ENCODE assay signal across 8 cellular contexts in the genomic region with DNA sequence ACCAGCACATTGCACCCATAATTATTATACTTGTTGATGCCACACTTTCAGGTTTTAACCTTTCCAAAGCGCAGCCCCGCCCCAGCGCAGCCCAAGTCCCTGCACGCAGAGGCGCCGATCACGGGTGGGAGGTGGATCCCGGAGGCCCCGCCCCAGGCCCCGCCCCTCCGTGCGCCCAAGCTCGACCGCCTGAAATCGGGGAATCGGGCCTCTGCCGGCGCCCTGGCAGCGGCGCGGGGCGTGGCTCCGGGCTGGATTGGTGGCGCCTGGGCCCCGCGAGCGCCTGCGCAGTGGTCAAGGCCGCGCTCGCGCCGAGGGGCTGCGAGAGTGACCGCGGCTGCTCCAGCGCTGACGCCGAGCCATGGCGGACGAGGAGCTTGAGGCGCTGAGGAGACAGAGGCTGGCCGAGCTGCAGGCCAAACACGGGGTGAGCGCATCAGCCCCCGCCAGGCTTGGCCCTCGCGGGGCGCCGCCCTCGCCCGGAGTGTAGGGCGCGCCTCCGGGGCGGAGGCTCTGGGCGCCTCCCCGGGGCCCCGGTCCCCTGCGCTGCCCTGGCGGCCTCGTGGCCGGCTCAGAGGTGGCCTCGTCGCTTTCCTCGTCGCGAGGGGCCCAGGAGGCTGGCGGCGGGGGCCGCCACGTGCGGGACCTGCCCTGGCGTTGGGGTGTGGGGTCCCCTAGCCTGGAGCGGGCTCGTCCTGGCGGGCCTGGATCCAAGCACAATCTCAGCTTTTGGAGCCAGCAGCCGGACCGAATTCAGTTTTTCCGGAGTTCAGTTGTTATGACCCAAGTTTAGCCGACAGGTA. TPM values are rescaled to one million over a fixed set of nuclear protein-coding genes. Genes with fewer than 3 reads are reported as not detected.
DNase-seq lines count a peak whose midpoint lies in the region; ATAC-seq and TF ChIP-seq lines count a peak whose summit lies in the region.

A gene with protein sequence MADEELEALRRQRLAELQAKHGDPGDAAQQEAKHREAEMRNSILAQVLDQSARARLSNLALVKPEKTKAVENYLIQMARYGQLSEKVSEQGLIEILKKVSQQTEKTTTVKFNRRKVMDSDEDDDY (plus strand): TSS at position 290 of the 803 bp plus-strand sequence. CDS start 72 bp downstream, at position 362.

- TF ChIP-seq CTCF in activated B cell treated with CpG ODN at 0.5 μM for 24 hours (IDR thresholded peaks at IDR 0.05) (no peak), cardiac fibroblast (IDR thresholded peaks at IDR 0.05; ENCODE audit: low read depth, low read length) (no peak), smooth muscle cell (IDR thresholded peaks at IDR 0.05; ENCODE audit: borderline replicate concordance, insufficient read depth, poor library complexity, severe bottlenecking) (no peak)

- peak; percentile 95 for ATAC-seq in HG03175 (IDR thresholded peaks at IDR 0.05; ENCODE audit: unreplicated experiment)
- peak; percentile 95 for ATAC-seq in activated B cell treated with CpG ODN at 0.5 μM for 24 hours (ENCODE audit: low read depth)

- no peaks in the 10 kb centered on the region for H3K9me3 Mint-ChIP-seq in activated B cell treated with CpG ODN at 0.5 μM for 24 hours

- CTCF ChIA-PET in activated B cell treated with CpG ODN at 0.5 μM for 24 hours (lab: Charles Lee): interaction anchor here (2.2 kb wide), 1 partner anchor 17 kb away, joined by 5 read pairs; no protein-coding TSS in a partner anchor

- peak within 1 kb of the TSS; percentile 94 for H3K4me2 ChIP-seq in smooth muscle cell

- peak within 1 kb of the TSS; percentile 91 for H3K4me3 Mint-ChIP-seq in activated B cell treated with CpG ODN at 0.5 μM for 24 hours

- DNase-seq in AG08396 (ENCODE audit: low spot score) (peak; percentile 99), NCI-H2227 treated with DMSO at 0.1 percent for 48 hours (lab: John Stamatoyannopoulos, UW) (peak; percentile 100), activated B cell treated with CpG ODN at 0.5 μM for 24 hours (peak; percentile 91), cardiac fibroblast (ENCODE audit: low read depth in 2 of 2) (peak; percentile 93 to 96), iPS-NIHi7 (ENCODE audit: extremely low spot score) (peak; percentile 100), smooth muscle cell (lab: John Stamatoyannopoulos, UW; ENCODE audit: unreplicated experiment) (peak; percentile 85)

- H2AFZ ChIP-seq in smooth muscle cell (ENCODE audit: low read depth): peak within 1 kb of the TSS; percentile 91

- H3K27me3 Mint-ChIP-seq in activated B cell treated with CpG ODN at 0.5 μM for 24 hours: no peaks in the 10 kb centered on the region

- intact Hi-C loops in activated B cell treated with CpG ODN at 0.5 μM for 24 hours (cut with micrococcal nuclease): loop anchor here (1.0 to 10.0 kb wide), 7 partner anchors 94 to 594 kb away; a partner anchor contains a TSS

- H3K9ac ChIP-seq in smooth muscle cell (ENCODE audit: low read depth): peak within 1 kb of the TSS; percentile 92

- peaks cover 12% of the 10 kb centered on the region for H4K20me1 ChIP-seq in smooth muscle cell (ENCODE audit: low read depth)

- peak within 1 kb of the TSS; percentile 71 for H3K27ac ChIP-seq in smooth muscle cell (ENCODE audit: low read depth)

- H3K9me3 ChIP-seq in smooth muscle cell (replicated peaks; ENCODE audit: low read depth): no peaks in the 10 kb centered on the region

- H3K36me3 ChIP-seq in smooth muscle cell (ENCODE audit: low read depth): peaks cover 15% of the 10 kb centered on the region

- peak within 1 kb of the TSS; percentile 85 for H3K27ac Mint-ChIP-seq in activated B cell treated with CpG ODN at 0.5 μM for 24 hours

- no peaks in the 10 kb centered on the region for H3F3A ChIP-seq in smooth muscle cell (ENCODE audit: low read depth)

- H3K27me3 ChIP-seq in smooth muscle cell (ENCODE audit: low read depth): peaks cover 4% of the 10 kb centered on the region

- H3K36me3 Mint-ChIP-seq in activated B cell treated with CpG ODN at 0.5 μM for 24 hours (ENCODE audit: low read depth): peaks cover 35% of the 10 kb centered on the region

- POLR2A ChIA-PET in activated B cell treated with CpG ODN at 0.5 μM for 24 hours (lab: Charles Lee): interaction anchor here (0.6 to 2.6 kb wide), 11 partner anchors 15 to 1919 kb away, joined by 3 to 11 read pairs (median 3); a partner anchor contains a TSS

- in situ Hi-C loops in GM18951 (cut with MboI; ENCODE audit: low sequenced_read_pairs, unreplicated experiment): no loop called here

- H3K4me1 ChIP-seq in smooth muscle cell (ENCODE audit: low read depth): no peaks in the 10 kb centered on the region

- peaks cover 29% of the 10 kb centered on the region for H3K79me2 ChIP-seq in smooth muscle cell (ENCODE audit: low read depth)

- peak; percentile 90 for TF ChIP-seq POLR2A in GM18951 (IDR thresholded peaks at IDR 0.05; ENCODE audit: extremely low read depth, insufficient read depth, insufficient read length)

- peaks cover 16% of the 10 kb centered on the region for H3K4me1 Mint-ChIP-seq in activated B cell treated with CpG ODN at 0.5 μM for 24 hours

- H3K4me3 ChIP-seq in cardiac fibroblast (replicated peaks in 1 of 2; ENCODE audit: low read depth in 2 of 2, low read length in 2 of 2) (peak within 1 kb of the TSS; percentile 74 to 94), smooth muscle cell (peak within 1 kb of the TSS; percentile 87)

- under 1% methylated on average over 70 of the region's 81 CpGs for WGBS in smooth muscle cell (ENCODE audit: low lambda C conversion rate)

RNA-seq across cellular contexts. Expression of the gene that starts here (rescaled TPM):
- total RNA-seq in activated B cell treated with CpG ODN at 0.5 μM for 24 hours (58.2 and 64.9 TPM in 2 replicates), smooth muscle cell (131 and 148 TPM in 2 replicates)
- polyA plus RNA-seq in smooth muscle cell: 220 and 222 TPM in 2 replicates

Comparison
In these comparisons a context has a peak if more than half of its experiments do, and no peak if none do; other contexts are left out.
1. Peak in every context shown above with its lines: DNase-seq, ATAC-seq, H3K4me3 ChIP-seq and H3K27ac ChIP-seq.